22 cellular contexts compared by ENCODE assay signal in genomic region chr9:130237071-130237470, GRCh38. TPM values are rescaled to one million over a fixed set of nuclear protein-coding genes. Genes with fewer than 3 reads are reported as not detected.
DNase-seq lines count a peak whose midpoint lies in the region; ATAC-seq, FAIRE-seq and TF ChIP-seq lines count a peak whose summit lies in the region.
"Had no signal": no experiment of that assay in that cellular context is flagged by ENCODE, and none has a peak within 500 bp of the region (broad histone marks: within the 10 kb centered on the region; RNA-seq: fewer than 3 reads in every experiment).

No MANE protein-coding gene starts in this region.

- peaks cover 6% of the 10 kb centered on the region for H3K36me3 ChIP-seq in bronchial epithelial cell (ENCODE audit: control insufficient read depth, insufficient read depth, low read length)
- peaks cover 3 to 26% (median 13%) of the 10 kb centered on the region in 4 donors for H3K36me3 ChIP-seq in sigmoid colon
- H3K36me3 ChIP-seq: breast epithelium, neutrophil, right atrium auricular region had no signal

- no peaks in the 10 kb centered on the region for H3K9me3 ChIP-seq in sigmoid colon
- H3K9me3 ChIP-seq: breast epithelium, neutrophil, right atrium auricular region had no signal

- no peak overlapping the region for H3K4me3 Mint-ChIP-seq in WTC11
- H3K4me3 Mint-ChIP-seq: activated B cell treated with CpG ODN at 0.5 μM for 24 hours; activated naive CD8-positive, alpha-beta T cell treated with anti-CD3 and anti-CD28 coated beads, Interleukin-2, amount 50 U/mL, for 24 hours; activated T-helper 1 cell treated with anti-CD3 and anti-CD28 coated beads, Interleukin-12 subunit alpha, Interleukin-12 subunit beta, Interleukin-2, Interleukin-4 antibody, amounts not matched to agents 30 ng/mL and 10 ng/mL and 1 ng/mL, durations not matched to agents 14 hours and 24 hours and 36 hours; stimulated activated memory B cell treated with anti-CD40 and anti-IgM and Interleukin-4, amounts not matched to agents 10 μg/mL and 1 μg/mL and 100 μg/mL, for 72 hours had no signal

- no peak for ATAC-seq in WTC11
- ATAC-seq: activated naive CD8-positive, alpha-beta T cell treated with anti-CD3 and anti-CD28 coated beads, Interleukin-2, amount 50 U/mL, for 24 hours; stimulated activated memory B cell treated with anti-CD40 and anti-IgM and Interleukin-4, amounts not matched to agents 10 μg/mL and 1 μg/mL and 100 μg/mL, for 72 hours had no signal

- DNase-seq in H4 (ENCODE audit: low spot score), result peak; percentile 33
- peak; percentile 85 for DNase-seq in bronchial epithelial cell (ENCODE audit: low read depth)
- DNase-seq in islet precursor cell, result peak; percentile 40
- DNase-seq in sigmoid colon, result peak; percentile 66
- DNase-seq in GM12892 (ENCODE audit: insufficient read length), result no peak
- DNase-seq in WTC11 (ENCODE audit: low spot score), result no peak
- no peak for DNase-seq in NCI-H1105 treated with DMSO at 0.1 percent for 48 hours (lab: John Stamatoyannopoulos, UW)
- DNase-seq in AG08395 (ENCODE audit: low spot score), result no peak
- DNase-seq: activated B cell treated with CpG ODN at 0.5 μM for 24 hours; activated naive CD8-positive, alpha-beta T cell treated with anti-CD3 and anti-CD28 coated beads, Interleukin-2, amount 50 U/mL, for 24 hours; dorsolateral prefrontal cortex; GOT3; kidney; NCI-H526; SIG-M5 had no signal

- H3K4me1 Mint-ChIP-seq in WTC11, result peaks cover 20% of the 10 kb centered on the region

- intact Hi-C loops in sigmoid colon (cut with DNase I), result loop anchor here (5.0 kb wide), 2 partner anchors 45 to 355 kb away; no protein-coding TSS in a partner anchor

- H3K4me3 ChIP-seq in bronchial epithelial cell (ENCODE audit: low read depth, low read length) (no peak overlapping the region), sigmoid colon (no peak overlapping the region)
- H3K4me3 ChIP-seq: breast epithelium, right atrium auricular region had no signal

- no peaks in the 10 kb centered on the region for H3K9me3 Mint-ChIP-seq in WTC11
- H3K9me3 Mint-ChIP-seq: activated B cell treated with CpG ODN at 0.5 μM for 24 hours; activated naive CD8-positive, alpha-beta T cell treated with anti-CD3 and anti-CD28 coated beads, Interleukin-2, amount 50 U/mL, for 24 hours; activated T-helper 1 cell treated with anti-CD3 and anti-CD28 coated beads, Interleukin-12 subunit alpha, Interleukin-12 subunit beta, Interleukin-2, Interleukin-4 antibody, amounts not matched to agents 30 ng/mL and 10 ng/mL and 1 ng/mL, durations not matched to agents 14 hours and 24 hours and 36 hours; stimulated activated memory B cell treated with anti-CD40 and anti-IgM and Interleukin-4, amounts not matched to agents 10 μg/mL and 1 μg/mL and 100 μg/mL, for 72 hours had no signal

- peak overlapping the region; percentile 75 to 92 (median 82) for H3K27ac ChIP-seq in sigmoid colon
- H3K27ac ChIP-seq: breast epithelium, HL-60, neutrophil, right atrium auricular region had no signal

- 70 to 74% methylated on average over 11 of the region's 11 CpGs for WGBS in sigmoid colon, 2 donors

- TF ChIP-seq POLR2A in sigmoid colon (IDR thresholded peaks at IDR 0.05) (no peak), GM12892 (IDR thresholded peaks at IDR 0.05; ENCODE audit: low read depth, low read length) (no peak)

- TF ChIP-seq EP300 in sigmoid colon (IDR thresholded peaks at IDR 0.05), result no peak

- POLR2A ChIA-PET in WTC11 (lab: Charles Lee), result no interaction called here

- H3K4me1 ChIP-seq in sigmoid colon, result peaks cover 0 to 55% (median 45%) of the 10 kb centered on the region in 4 donors
- H3K4me1 ChIP-seq: breast epithelium, right atrium auricular region had no signal

- H3K36me3 Mint-ChIP-seq in WTC11, result peaks cover 6% of the 10 kb centered on the region

- H3K27ac Mint-ChIP-seq in WTC11, result no peak overlapping the region; the same call in 1 of the 2 replicates
- H3K27ac Mint-ChIP-seq: activated B cell treated with CpG ODN at 0.5 μM for 24 hours; activated naive CD8-positive, alpha-beta T cell treated with anti-CD3 and anti-CD28 coated beads, Interleukin-2, amount 50 U/mL, for 24 hours; activated T-helper 1 cell treated with anti-CD3 and anti-CD28 coated beads, Interleukin-12 subunit alpha, Interleukin-12 subunit beta, Interleukin-2, Interleukin-4 antibody, amounts not matched to agents 30 ng/mL and 10 ng/mL and 1 ng/mL, durations not matched to agents 14 hours and 24 hours and 36 hours; stimulated activated memory B cell treated with anti-CD40 and anti-IgM and Interleukin-4, amounts not matched to agents 10 μg/mL and 1 μg/mL and 100 μg/mL, for 72 hours had no signal

- no peak for TF ChIP-seq CTCF in bronchial epithelial cell (IDR thresholded peaks at IDR 0.05; ENCODE audit: insufficient read depth, low read length, severe bottlenecking)
- no peak for TF ChIP-seq CTCF in sigmoid colon (IDR thresholded peaks at IDR 0.05)
- no peak for TF ChIP-seq CTCF in WTC11 (IDR thresholded peaks at IDR 0.05)

- peaks cover 8% of the 10 kb centered on the region for H3K27me3 Mint-ChIP-seq in WTC11 (ENCODE audit: low read depth)

- CTCF ChIA-PET in WTC11 (lab: Charles Lee), result interaction anchor here (0.6 to 2.0 kb wide), 10 partner anchors 22 to 399 kb away, joined by 3 to 20 read pairs (median 4); no protein-coding TSS in a partner anchor

- H3K27me3 ChIP-seq in bronchial epithelial cell (ENCODE audit: control insufficient read depth, insufficient read depth, low read length) (no peaks in the 10 kb centered on the region), sigmoid colon (no peaks in the 10 kb centered on the region)
- H3K27me3 ChIP-seq: breast epithelium, dorsolateral prefrontal cortex, neutrophil, right atrium auricular region had no signal

- FAIRE-seq in bronchial epithelial cell (lab: Jason Lieb, UNC) (no peak), GM12892 (lab: Jason Lieb, UNC) (no peak)
- FAIRE-seq: kidney had no signal

TF ChIP-seq in WTC11, 78 proteins besides CTCF, POLR2A, EP300 and RAD21 (continues in another document):
- TF ChIP-seq MYBL2 (CRISPR knock-in tag; IDR thresholded peaks at IDR 0.05) (no peak), FOXJ3 (CRISPR knock-in tag; IDR thresholded peaks at IDR 0.05; ENCODE audit: borderline replicate concordance) (no peak), ZNF423 (CRISPR knock-in tag; IDR thresholded peaks at IDR 0.05) (no peak), ZNF671 (CRISPR knock-in tag; IDR thresholded peaks at IDR 0.05) (no peak), ZNF532 (CRISPR knock-in tag; IDR thresholded peaks at IDR 0.05; ENCODE audit: borderline replicate concordance) (no peak), ZNF396 (CRISPR knock-in tag; IDR thresholded peaks at IDR 0.05; ENCODE audit: borderline replicate concordance) (no peak)
- TF ChIP-seq, protein P1, sequence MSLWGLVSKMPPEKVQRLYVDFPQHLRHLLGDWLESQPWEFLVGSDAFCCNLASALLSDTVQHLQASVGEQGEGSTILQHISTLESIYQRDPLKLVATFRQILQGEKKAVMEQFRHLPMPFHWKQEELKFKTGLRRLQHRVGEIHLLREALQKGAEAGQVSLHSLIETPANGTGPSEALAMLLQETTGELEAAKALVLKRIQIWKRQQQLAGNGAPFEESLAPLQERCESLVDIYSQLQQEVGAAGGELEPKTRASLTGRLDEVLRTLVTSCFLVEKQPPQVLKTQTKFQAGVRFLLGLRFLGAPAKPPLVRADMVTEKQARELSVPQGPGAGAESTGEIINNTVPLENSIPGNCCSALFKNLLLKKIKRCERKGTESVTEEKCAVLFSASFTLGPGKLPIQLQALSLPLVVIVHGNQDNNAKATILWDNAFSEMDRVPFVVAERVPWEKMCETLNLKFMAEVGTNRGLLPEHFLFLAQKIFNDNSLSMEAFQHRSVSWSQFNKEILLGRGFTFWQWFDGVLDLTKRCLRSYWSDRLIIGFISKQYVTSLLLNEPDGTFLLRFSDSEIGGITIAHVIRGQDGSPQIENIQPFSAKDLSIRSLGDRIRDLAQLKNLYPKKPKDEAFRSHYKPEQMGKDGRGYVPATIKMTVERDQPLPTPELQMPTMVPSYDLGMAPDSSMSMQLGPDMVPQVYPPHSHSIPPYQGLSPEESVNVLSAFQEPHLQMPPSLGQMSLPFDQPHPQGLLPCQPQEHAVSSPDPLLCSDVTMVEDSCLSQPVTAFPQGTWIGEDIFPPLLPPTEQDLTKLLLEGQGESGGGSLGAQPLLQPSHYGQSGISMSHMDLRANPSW (CRISPR knock-in tag; conservative IDR thresholded peaks at IDR 0.05; ENCODE audit: low read depth), result no peak

RNA-seq across cellular contexts. Expression of gene HMCN2, which starts 28.5 kb away (rescaled TPM):
- total RNA-seq in H4 (2014; rRNA removed; shearing (Covaris generic)), result 0.10 TPM in 1 of 2 replicates, not detected in the other
- total RNA-seq in bronchial epithelial cell, result under 0.01 TPM in 2 replicates
- total RNA-seq in sigmoid colon, result 100 to 1,000 TPM in 1 of 4 donors, 10 to 100 TPM in 2, 1 to 10 TPM in 1; 8.2 to 106 (median 35.7) TPM
- polyA plus RNA-seq in sigmoid colon, result 10 to 100 TPM in 1 of 3 donors, 1 to 10 TPM in 2; 3.6 to 44.0 (median 6.0) TPM
- 0.06 TPM for polyA plus RNA-seq in GM12892 (2012; ENCODE audit: missing spikeins)
- total RNA-seq in WTC11 (2021), result 5.6 to 12.4 TPM (median 10.8 TPM) in 3 replicates
- total RNA-seq: activated B cell treated with CpG ODN at 0.5 μM for 24 hours; activated T-helper 1 cell treated with anti-CD3 and anti-CD28 coated beads, Interleukin-12 subunit alpha, Interleukin-12 subunit beta, Interleukin-2, Interleukin-4 antibody, amounts not matched to agents 30 ng/mL and 10 ng/mL and 1 ng/mL, durations not matched to agents 14 hours and 24 hours and 36 hours had no signal
- polyA plus RNA-seq: fibroblast of lung had no signal

Comparison
In these comparisons a context has a peak if more than half of its experiments do, and no peak if none do; other contexts are left out.
1. DNase-seq: peak in H4 (single experiment), bronchial epithelial cell (single experiment), islet precursor cell (single experiment) and sigmoid colon (single experiment); none in GM12892 (single experiment), WTC11 (single experiment), NCI-H1105 treated with DMSO at 0.1 percent for 48 hours (single experiment) and AG08395 (single experiment).